In genomic region chr16:67959520-67959919, GRCh38 we compare ENCODE assay signal across 11 cellular contexts. TPM values are rescaled to one million over a fixed set of nuclear protein-coding genes. Genes with fewer than 3 reads are reported as not detected.
DNase-seq lines count a peak whose midpoint lies in the region; ATAC-seq, FAIRE-seq and TF ChIP-seq lines count a peak whose summit lies in the region.
"Had no signal": no experiment of that assay in that cellular context is flagged by ENCODE, and none has a peak within 500 bp of the region (broad histone marks: within the 10 kb centered on the region; RNA-seq: fewer than 3 reads in every experiment).

No MANE protein-coding gene starts in this region.

- H3K27me3 Mint-ChIP-seq in HFFc6 (ENCODE audit: insufficient read depth): peaks cover under 1% of the 10 kb centered on the region; the same call in 1 of the 2 replicates

- peaks cover 30% of the 10 kb centered on the region for H3K79me2 ChIP-seq in HepG2 (ENCODE audit: insufficient read depth, low read length)
- no peaks in the 10 kb centered on the region for H3K79me2 ChIP-seq in PC-9 (ENCODE audit: low read depth)

- H3K4me3 ChIP-seq in coronary artery: no peak overlapping the region
- no peak overlapping the region for H3K4me3 ChIP-seq in HepG2 (replicated peaks in 1 of 3; ENCODE audit: insufficient read depth in 1 of 3, low read depth in 2 of 3, low read length in 3 of 3)
- H3K4me3 ChIP-seq in stomach smooth muscle (ENCODE audit: low read length in 2 of 2): peak overlapping the region in 1 of 2 donors; percentile 22
- H3K4me3 ChIP-seq in PC-9: no peak overlapping the region

- ATAC-seq in HepG2: no peak

- in situ Hi-C loops in HepG2 (cut with HindIII; ENCODE audit: extremely low pct_ligation_motif_present, low pct_unique_long_range_greater_than_20kb): no loop called here

- H2AFZ ChIP-seq in HepG2 (ENCODE audit: low read length): no peak overlapping the region
- no peak overlapping the region for H2AFZ ChIP-seq in PC-9

- H3K9me3 ChIP-seq in HepG2 (ENCODE audit: low read length) (no peaks in the 10 kb centered on the region), stomach smooth muscle (ENCODE audit: control insufficient read depth in 2 of 2, low read length in 2 of 2) (no peaks in the 10 kb centered on the region), PC-9 (ENCODE audit: insufficient read depth, low read depth) (no peaks in the 10 kb centered on the region)

- H3K27me3 ChIP-seq in HepG2 (ENCODE audit: control insufficient read depth in 1 of 2, insufficient read depth in 2 of 2, low read length in 2 of 2) (no peaks in the 10 kb centered on the region), stomach smooth muscle (ENCODE audit: control insufficient read depth in 1 of 2, insufficient read depth in 2 of 2, low read length in 2 of 2) (no peaks in the 10 kb centered on the region), PC-9 (ENCODE audit: insufficient read depth, low read depth) (no peaks in the 10 kb centered on the region)

- intact Hi-C loops in HepG2 (cut with micrococcal nuclease; ENCODE audit: unreplicated experiment): no loop called here
- intact Hi-C loops in PC-9 (cut with micrococcal nuclease; ENCODE audit: unreplicated experiment): no loop called here

- H3K9ac ChIP-seq in HepG2 (ENCODE audit: insufficient read depth, low read depth, low read length) (no peak overlapping the region), stomach smooth muscle (ENCODE audit: low read length in 2 of 2) (peak overlapping the region in 1 of 2 donors; percentile 36)

- TF ChIP-seq RAD21 in HepG2 (CRISPR knock-in tag; IDR thresholded peaks at IDR 0.05): no peak

- TF ChIP-seq CTCF in HFFc6 (IDR thresholded peaks at IDR 0.05): no peak
- TF ChIP-seq CTCF in coronary artery (IDR thresholded peaks at IDR 0.05): no peak
- no peak for TF ChIP-seq CTCF in HepG2 (CRISPR knock-in tag; IDR thresholded peaks at IDR 0.05)
- TF ChIP-seq CTCF in PC-9 (conservative IDR thresholded peaks at IDR 0.05): no peak

- H3K4me2 ChIP-seq in HepG2 (ENCODE audit: low read depth, low read length) (no peak overlapping the region), PC-9 (no peak overlapping the region)

- peak overlapping the region; percentile 70 for H3K27ac Mint-ChIP-seq in HFFc6
- H3K27ac Mint-ChIP-seq: activated T-helper 2 cell treated with anti-CD3 and anti-CD28 coated beads, Interferon-gamma antibody, Interleukin-2, Interleukin-4, amounts not matched to agents 10 μg/mL and 5 μg/mL and 100 μg/mL, durations not matched to agents 14 hours and 24 hours and 36 hours had no signal

- H4K20me1 ChIP-seq in HepG2 (ENCODE audit: insufficient read depth, low read length): peaks cover 9% of the 10 kb centered on the region; the same call in 1 of the 2 replicates
- H4K20me1 ChIP-seq in PC-9 (ENCODE audit: insufficient read depth): no peaks in the 10 kb centered on the region

- POLR2A ChIA-PET in HepG2 (lab: Yijun Ruan, JAX): interaction anchor here (1.9 to 12.9 kb wide), 2 partner anchors 10 to 14 kb away, joined by 4 to 226 read pairs; partner anchors contain the start of gene LCAT
- POLR2A ChIA-PET in PC-9 (lab: Charles Lee; ENCODE audit: unreplicated experiment): interaction anchor here (0.6 kb wide), 1 partner anchor 713 kb away, joined by 4 read pairs; no protein-coding TSS in a partner anchor

- peaks cover 27% of the 10 kb centered on the region for H3K4me1 ChIP-seq in HepG2 (ENCODE audit: insufficient read depth, low read length)
- peaks cover 51% of the 10 kb centered on the region for H3K4me1 ChIP-seq in stomach smooth muscle (ENCODE audit: control insufficient read depth, insufficient read depth, low read length)
- no peaks in the 10 kb centered on the region for H3K4me1 ChIP-seq in PC-9 (replicated peaks; ENCODE audit: insufficient read depth)

- DNase-seq in HFFc6 (peak; percentile 46), coronary artery (ENCODE audit: low spot score) (no peak), HepG2 (ENCODE audit: low spot score) (no peak), PC-9 (no peak), OCI-M1 (lab: John Stamatoyannopoulos, UW) (no peak), NCI-H146 (lab: John Stamatoyannopoulos, UW) (no peak), DMS79 treated with DMSO at 0.1 percent for 48 hours (lab: John Stamatoyannopoulos, UW) (no peak)
- DNase-seq: NCI-H1417 had no signal

- no peaks in the 10 kb centered on the region for H3F3A ChIP-seq in PC-9 (ENCODE audit: insufficient read depth, low read depth)

- H3K36me3 ChIP-seq in HepG2 (replicated peaks in 1 of 2; ENCODE audit: control insufficient read depth in 1 of 2, insufficient read depth in 2 of 2, low read length in 2 of 2): peaks cover 53 to 77% of the 10 kb centered on the region in 2 experiments
- peaks cover 54 to 68% of the 10 kb centered on the region in 2 donors for H3K36me3 ChIP-seq in stomach smooth muscle (ENCODE audit: control insufficient read depth in 2 of 2, insufficient read depth in 2 of 2, low read length in 2 of 2)
- H3K36me3 ChIP-seq in PC-9 (ENCODE audit: low read depth): no peaks in the 10 kb centered on the region

- H3K9me3 Mint-ChIP-seq in HFFc6: no peaks in the 10 kb centered on the region
- H3K9me3 Mint-ChIP-seq: activated T-helper 2 cell treated with anti-CD3 and anti-CD28 coated beads, Interferon-gamma antibody, Interleukin-2, Interleukin-4, amounts not matched to agents 10 μg/mL and 5 μg/mL and 100 μg/mL, durations not matched to agents 14 hours and 24 hours and 36 hours had no signal

- peak overlapping the region; percentile 44 to 84 for H3K27ac ChIP-seq in coronary artery
- no peak overlapping the region for H3K27ac ChIP-seq in HepG2 (ENCODE audit: extremely low read length, insufficient read depth, low read length)
- H3K27ac ChIP-seq in stomach smooth muscle (ENCODE audit: low read length): peak overlapping the region; percentile 46
- no peak overlapping the region for H3K27ac ChIP-seq in PC-9

- no TSS peak for BruUV-seq in HepG2 (replicated peaks; lab: Mats Ljungman, UMichigan)
- no TSS peak for BruUV-seq in PC-9 (replicated peaks; lab: Mats Ljungman, UMichigan)

- no peak for TF ChIP-seq EP300 in HepG2 (IDR thresholded peaks at IDR 0.05; ENCODE audit: low read depth in 2 of 2, low read length in 2 of 2)
- no peak for TF ChIP-seq EP300 in HepG2 (CRISPR knock-in tag; IDR thresholded peaks at IDR 0.05; ENCODE audit: borderline replicate concordance)

- peaks cover 37% of the 10 kb centered on the region for H3K36me3 Mint-ChIP-seq in HFFc6 (ENCODE audit: low read depth)

- CTCF ChIA-PET in HepG2 (lab: Yijun Ruan, JAX; ENCODE audit: low intra/inter-chr PET ratio, low total read pairs) (no interaction called here), PC-9 (lab: Charles Lee) (interaction anchor here (0.6 kb wide), 1 partner anchor 231 kb away, joined by 4 read pairs; no protein-coding TSS in a partner anchor)

- H3K4me3 Mint-ChIP-seq in HFFc6: peak overlapping the region; percentile 56

- peaks cover 47% of the 10 kb centered on the region for H3K4me1 Mint-ChIP-seq in HFFc6 (ENCODE audit: low read depth)

- TF ChIP-seq POLR2A in HepG2 (IDR thresholded peaks at IDR 0.05; ENCODE audit: insufficient read depth in 1 of 2, low read depth in 2 of 2, low read length in 2 of 2): no peak; a peak in 1 of 4 replicates

- no peak for FAIRE-seq in HepG2 (lab: Jason Lieb, UNC)
- FAIRE-seq: TTC549 had no signal

- no peaks in the 10 kb centered on the region for H3K9me2 ChIP-seq in PC-9 (ENCODE audit: insufficient read depth)

- 93% methylated on average over 8 of the region's 9 CpGs for WGBS in HepG2 (ENCODE audit: low lambda C conversion rate)

RNA-seq across cellular contexts. Expression of gene SLC12A4, which starts 8.9 kb away (rescaled TPM):
- 100 to 1,000 TPM in 1 of 6 experiments, 10 to 100 TPM in 5; 89.8 to 113 (median 98.9) TPM for total RNA-seq in HFFc6 (2021; fragmentation: NEBNext Ultra II Directional; extraction: Animal tissue kit (Norgen Biotek cat#: 25700))
- total RNA-seq in HepG2 (2016; rRNA removed; fragmentation: Illumina TruSeq; extraction: Trizol): 23.1 and 65.1 TPM in 2 replicates
- total RNA-seq in HepG2 (2016; cell fraction: cytosol; rRNA removed; fragmentation: Illumina TruSeq; extraction: Trizol; ENCODE audit: low read depth): 26.9 and 34.0 TPM in 2 replicates
- 17.0 and 65.2 TPM in 2 replicates for total RNA-seq in HepG2 (2016; cell fraction: insoluble cytoplasmic fraction; rRNA removed; fragmentation: Illumina TruSeq; extraction: Trizol)
- 31.5 and 34.1 TPM in 2 replicates for total RNA-seq in HepG2 (2016; cell fraction: membrane; rRNA removed; fragmentation: Illumina TruSeq; extraction: Trizol)
- total RNA-seq in HepG2 (2016; cell fraction: nucleus; rRNA removed; fragmentation: Illumina TruSeq; extraction: Trizol): 87.0 and 109 TPM in 2 replicates
- polyA plus RNA-seq in HepG2 (2011; rRNA removed): 84.3 and 134 TPM in 2 replicates
- polyA plus RNA-seq in HepG2 (2011; cell fraction: cytosol; rRNA removed): 42.1 and 54.3 TPM in 2 replicates
- polyA plus RNA-seq in HepG2 (2011; cell fraction: nucleus; rRNA removed): 687 and 790 TPM in 2 replicates
- 66.6 and 79.4 TPM in 2 replicates for polyA plus RNA-seq in HepG2 (2012)
- 9.6 and 12.5 TPM in 2 replicates for polyA plus RNA-seq in HepG2 (2016; cell fraction: cytosol; fragmentation: Illumina TruSeq; extraction: Trizol; ENCODE audit: low read depth)
- 12.0 and 18.1 TPM in 2 replicates for polyA plus RNA-seq in HepG2 (2016; cell fraction: insoluble cytoplasmic fraction; fragmentation: Illumina TruSeq; extraction: Trizol; ENCODE audit: low read depth)
- 17.2 and 19.1 TPM in 2 replicates for polyA plus RNA-seq in HepG2 (2016; cell fraction: membrane; fragmentation: Illumina TruSeq; extraction: Trizol; ENCODE audit: low read depth)
- polyA plus RNA-seq in HepG2 (2016; cell fraction: nucleus; fragmentation: Illumina TruSeq; extraction: Trizol; ENCODE audit: insufficient read depth, low read depth): 253 and 270 TPM in 2 replicates
- polyA minus RNA-seq in HepG2 (2011; rRNA and poly(A)+ RNA removed; ENCODE audit: low replicate concordance): 74.6 and 238 TPM in 2 replicates
- polyA minus RNA-seq in HepG2 (2011; cell fraction: cytosol; rRNA and poly(A)+ RNA removed): 48.3 and 54.6 TPM in 2 replicates
- polyA minus RNA-seq in HepG2 (2011; cell fraction: nucleus; rRNA and poly(A)+ RNA removed): 152 and 193 TPM in 2 replicates
- total RNA-seq in PC-9 (2021): 24.2 and 27.0 TPM in 2 replicates

RNA-seq across cellular contexts. Expression of gene LCAT, which starts 15.6 kb away (rescaled TPM):
- 10 to 100 TPM; 17.6 to 21.8 (median 19.8) TPM for total RNA-seq in HFFc6 (2021; fragmentation: NEBNext Ultra II Directional; extraction: Animal tissue kit (Norgen Biotek cat#: 25700))
- 13.2 and 36.1 TPM in 2 replicates for total RNA-seq in HepG2 (2016; rRNA removed; fragmentation: Illumina TruSeq; extraction: Trizol)
- total RNA-seq in HepG2 (2016; cell fraction: cytosol; rRNA removed; fragmentation: Illumina TruSeq; extraction: Trizol; ENCODE audit: low read depth): 21.4 and 35.2 TPM in 2 replicates
- total RNA-seq in HepG2 (2016; cell fraction: insoluble cytoplasmic fraction; rRNA removed; fragmentation: Illumina TruSeq; extraction: Trizol): 15.3 and 43.4 TPM in 2 replicates
- 28.1 and 30.3 TPM in 2 replicates for total RNA-seq in HepG2 (2016; cell fraction: membrane; rRNA removed; fragmentation: Illumina TruSeq; extraction: Trizol)
- 38.4 and 54.9 TPM in 2 replicates for total RNA-seq in HepG2 (2016; cell fraction: nucleus; rRNA removed; fragmentation: Illumina TruSeq; extraction: Trizol)
- 38.9 and 46.0 TPM in 2 replicates for polyA plus RNA-seq in HepG2 (2011; rRNA removed)
- polyA plus RNA-seq in HepG2 (2011; cell fraction: cytosol; rRNA removed): 19.5 and 23.4 TPM in 2 replicates
- 217 and 291 TPM in 2 replicates for polyA plus RNA-seq in HepG2 (2011; cell fraction: nucleus; rRNA removed)
- 56.2 and 59.4 TPM in 2 replicates for polyA plus RNA-seq in HepG2 (2012)
- 28.0 and 29.1 TPM in 2 replicates for polyA plus RNA-seq in HepG2 (2016; cell fraction: cytosol; fragmentation: Illumina TruSeq; extraction: Trizol; ENCODE audit: low read depth)
- polyA plus RNA-seq in HepG2 (2016; cell fraction: insoluble cytoplasmic fraction; fragmentation: Illumina TruSeq; extraction: Trizol; ENCODE audit: low read depth): 16.8 and 22.2 TPM in 2 replicates
- 27.6 and 33.3 TPM in 2 replicates for polyA plus RNA-seq in HepG2 (2016; cell fraction: membrane; fragmentation: Illumina TruSeq; extraction: Trizol; ENCODE audit: low read depth)
- polyA plus RNA-seq in HepG2 (2016; cell fraction: nucleus; fragmentation: Illumina TruSeq; extraction: Trizol; ENCODE audit: insufficient read depth, low read depth): 213 and 231 TPM in 2 replicates
- 3.9 and 39.1 TPM in 2 replicates for polyA minus RNA-seq in HepG2 (2011; rRNA and poly(A)+ RNA removed; ENCODE audit: low replicate concordance)
- polyA minus RNA-seq in HepG2 (2011; cell fraction: cytosol; rRNA and poly(A)+ RNA removed): 12.8 and 12.9 TPM in 2 replicates
- polyA minus RNA-seq in HepG2 (2011; cell fraction: nucleus; rRNA and poly(A)+ RNA removed): 24.2 and 31.6 TPM in 2 replicates
- total RNA-seq in PC-9 (2021): 10.0 and 11.9 TPM in 2 replicates

RNA-seq across cellular contexts. Expression of gene DPEP3, which starts 20.8 kb away (rescaled TPM):
- not detected for total RNA-seq in HFFc6 (2021; fragmentation: NEBNext Ultra II Directional; extraction: Animal tissue kit (Norgen Biotek cat#: 25700))
- total RNA-seq in HepG2 (2016; rRNA removed; fragmentation: Illumina TruSeq; extraction: Trizol) (not detected in 2 replicates), PC-9 (2021) (not detected in 2 replicates)
- not detected in 2 replicates for total RNA-seq in HepG2 (2016; cell fraction: cytosol; rRNA removed; fragmentation: Illumina TruSeq; extraction: Trizol; ENCODE audit: low read depth)
- not detected in 2 replicates for total RNA-seq in HepG2 (2016; cell fraction: insoluble cytoplasmic fraction; rRNA removed; fragmentation: Illumina TruSeq; extraction: Trizol)
- total RNA-seq in HepG2 (2016; cell fraction: membrane; rRNA removed; fragmentation: Illumina TruSeq; extraction: Trizol): not detected in 2 replicates
- total RNA-seq in HepG2 (2016; cell fraction: nucleus; rRNA removed; fragmentation: Illumina TruSeq; extraction: Trizol): not detected in 2 replicates
- polyA plus RNA-seq in HepG2 (2011; rRNA removed): not detected in 2 replicates
- polyA plus RNA-seq in HepG2 (2011; cell fraction: cytosol; rRNA removed): not detected in 2 replicates
- not detected in 2 replicates for polyA plus RNA-seq in HepG2 (2011; cell fraction: nucleus; rRNA removed)
- not detected in 2 replicates for polyA plus RNA-seq in HepG2 (2012)
- polyA plus RNA-seq in HepG2 (2016; cell fraction: cytosol; fragmentation: Illumina TruSeq; extraction: Trizol; ENCODE audit: low read depth): not detected in 2 replicates
- polyA plus RNA-seq in HepG2 (2016; cell fraction: insoluble cytoplasmic fraction; fragmentation: Illumina TruSeq; extraction: Trizol; ENCODE audit: low read depth): not detected in 2 replicates
- not detected in 2 replicates for polyA plus RNA-seq in HepG2 (2016; cell fraction: membrane; fragmentation: Illumina TruSeq; extraction: Trizol; ENCODE audit: low read depth)
- polyA plus RNA-seq in HepG2 (2016; cell fraction: nucleus; fragmentation: Illumina TruSeq; extraction: Trizol; ENCODE audit: insufficient read depth, low read depth): not detected in 2 replicates
- polyA minus RNA-seq in HepG2 (2011; rRNA and poly(A)+ RNA removed; ENCODE audit: low replicate concordance): not detected in 2 replicates
- not detected in 2 replicates for polyA minus RNA-seq in HepG2 (2011; cell fraction: cytosol; rRNA and poly(A)+ RNA removed)
- polyA minus RNA-seq in HepG2 (2011; cell fraction: nucleus; rRNA and poly(A)+ RNA removed): not detected in 2 replicates
- total RNA-seq: activated T-helper 2 cell treated with anti-CD3 and anti-CD28 coated beads, Interferon-gamma antibody, Interleukin-2, Interleukin-4, amounts not matched to agents 10 μg/mL and 5 μg/mL and 100 μg/mL, durations not matched to agents 14 hours and 24 hours and 36 hours had no signal

RNA-seq across cellular contexts. Expression of gene PSMB10, which starts 22.9 kb away (rescaled TPM):
- 10 to 100 TPM; 36.3 to 49.7 (median 40.0) TPM for total RNA-seq in HFFc6 (2021; fragmentation: NEBNext Ultra II Directional; extraction: Animal tissue kit (Norgen Biotek cat#: 25700))
- total RNA-seq in HepG2 (2016; rRNA removed; fragmentation: Illumina TruSeq; extraction: Trizol): 65.9 and 71.3 TPM in 2 replicates
- total RNA-seq in HepG2 (2016; cell fraction: cytosol; rRNA removed; fragmentation: Illumina TruSeq; extraction: Trizol; ENCODE audit: low read depth): 135 and 146 TPM in 2 replicates
- total RNA-seq in HepG2 (2016; cell fraction: insoluble cytoplasmic fraction; rRNA removed; fragmentation: Illumina TruSeq; extraction: Trizol): 68.9 and 72.1 TPM in 2 replicates
- total RNA-seq in HepG2 (2016; cell fraction: membrane; rRNA removed; fragmentation: Illumina TruSeq; extraction: Trizol): 107 and 122 TPM in 2 replicates
- total RNA-seq in HepG2 (2016; cell fraction: nucleus; rRNA removed; fragmentation: Illumina TruSeq; extraction: Trizol): 28.4 and 28.5 TPM in 2 replicates
- polyA plus RNA-seq in HepG2 (2011; rRNA removed): 12.7 and 17.8 TPM in 2 replicates
- polyA plus RNA-seq in HepG2 (2011; cell fraction: cytosol; rRNA removed): 15.3 and 32.0 TPM in 2 replicates
- 23.8 and 27.0 TPM in 2 replicates for polyA plus RNA-seq in HepG2 (2011; cell fraction: nucleus; rRNA removed)
- 20.6 and 20.8 TPM in 2 replicates for polyA plus RNA-seq in HepG2 (2012)
- 128 and 158 TPM in 2 replicates for polyA plus RNA-seq in HepG2 (2016; cell fraction: cytosol; fragmentation: Illumina TruSeq; extraction: Trizol; ENCODE audit: low read depth)
- polyA plus RNA-seq in HepG2 (2016; cell fraction: insoluble cytoplasmic fraction; fragmentation: Illumina TruSeq; extraction: Trizol; ENCODE audit: low read depth): 65.0 and 66.8 TPM in 2 replicates
- polyA plus RNA-seq in HepG2 (2016; cell fraction: membrane; fragmentation: Illumina TruSeq; extraction: Trizol; ENCODE audit: low read depth): 86.7 and 90.6 TPM in 2 replicates
- 32.5 and 33.1 TPM in 2 replicates for polyA plus RNA-seq in HepG2 (2016; cell fraction: nucleus; fragmentation: Illumina TruSeq; extraction: Trizol; ENCODE audit: insufficient read depth, low read depth)
- polyA minus RNA-seq in HepG2 (2011; rRNA and poly(A)+ RNA removed; ENCODE audit: low replicate concordance): 16.1 and 17.6 TPM in 2 replicates
- polyA minus RNA-seq in HepG2 (2011; cell fraction: cytosol; rRNA and poly(A)+ RNA removed): 5.4 and 12.7 TPM in 2 replicates
- polyA minus RNA-seq in HepG2 (2011; cell fraction: nucleus; rRNA and poly(A)+ RNA removed): 7.2 and 9.8 TPM in 2 replicates
- 39.5 and 56.2 TPM in 2 replicates for total RNA-seq in PC-9 (2021)

RNA-seq across cellular contexts. Expression of gene CTRL, which starts 27.9 kb away (rescaled TPM):
- under 1 TPM; 0.25 to 0.63 (median 0.43) TPM for total RNA-seq in HFFc6 (2021; fragmentation: NEBNext Ultra II Directional; extraction: Animal tissue kit (Norgen Biotek cat#: 25700))
- total RNA-seq in HepG2 (2016; rRNA removed; fragmentation: Illumina TruSeq; extraction: Trizol) (1.1 and 2.7 TPM in 2 replicates), PC-9 (2021) (1.3 and 1.7 TPM in 2 replicates)
- 1.7 and 2.0 TPM in 2 replicates for total RNA-seq in HepG2 (2016; cell fraction: cytosol; rRNA removed; fragmentation: Illumina TruSeq; extraction: Trizol; ENCODE audit: low read depth)
- total RNA-seq in HepG2 (2016; cell fraction: insoluble cytoplasmic fraction; rRNA removed; fragmentation: Illumina TruSeq; extraction: Trizol): 1.9 and 2.5 TPM in 2 replicates
- total RNA-seq in HepG2 (2016; cell fraction: membrane; rRNA removed; fragmentation: Illumina TruSeq; extraction: Trizol): 2.8 and 4.0 TPM in 2 replicates
- total RNA-seq in HepG2 (2016; cell fraction: nucleus; rRNA removed; fragmentation: Illumina TruSeq; extraction: Trizol): 2.4 and 3.4 TPM in 2 replicates
- polyA plus RNA-seq in HepG2 (2011; rRNA removed): 1.7 and 1.9 TPM in 2 replicates
- 0.82 and 1.1 TPM in 2 replicates for polyA plus RNA-seq in HepG2 (2011; cell fraction: cytosol; rRNA removed)
- polyA plus RNA-seq in HepG2 (2011; cell fraction: nucleus; rRNA removed): 8.1 and 10.3 TPM in 2 replicates
- polyA plus RNA-seq in HepG2 (2012): 0.86 and 2.7 TPM in 2 replicates
- 2.1 and 2.2 TPM in 2 replicates for polyA plus RNA-seq in HepG2 (2016; cell fraction: cytosol; fragmentation: Illumina TruSeq; extraction: Trizol; ENCODE audit: low read depth)
- polyA plus RNA-seq in HepG2 (2016; cell fraction: insoluble cytoplasmic fraction; fragmentation: Illumina TruSeq; extraction: Trizol; ENCODE audit: low read depth): 0.96 and 3.6 TPM in 2 replicates
- polyA plus RNA-seq in HepG2 (2016; cell fraction: membrane; fragmentation: Illumina TruSeq; extraction: Trizol; ENCODE audit: low read depth): 1.7 and 2.4 TPM in 2 replicates
- polyA plus RNA-seq in HepG2 (2016; cell fraction: nucleus; fragmentation: Illumina TruSeq; extraction: Trizol; ENCODE audit: insufficient read depth, low read depth): 6.3 and 7.8 TPM in 2 replicates
- polyA minus RNA-seq in HepG2 (2011; rRNA and poly(A)+ RNA removed; ENCODE audit: low replicate concordance): 1.8 and 2.2 TPM in 2 replicates
- polyA minus RNA-seq in HepG2 (2011; cell fraction: cytosol; rRNA and poly(A)+ RNA removed): not detected in 2 replicates
- polyA minus RNA-seq in HepG2 (2011; cell fraction: nucleus; rRNA and poly(A)+ RNA removed): 0.90 and 2.0 TPM in 2 replicates

Comparison
In these comparisons a context has a peak if more than half of its experiments do, and no peak if none do; other contexts are left out.
1. H3K27ac ChIP-seq: peak in coronary artery (2 of 2) and stomach smooth muscle (single experiment); none in HepG2 (single experiment) and PC-9 (single experiment).